ENCODE assay signal across 1 cellular context in the genomic region with DNA sequence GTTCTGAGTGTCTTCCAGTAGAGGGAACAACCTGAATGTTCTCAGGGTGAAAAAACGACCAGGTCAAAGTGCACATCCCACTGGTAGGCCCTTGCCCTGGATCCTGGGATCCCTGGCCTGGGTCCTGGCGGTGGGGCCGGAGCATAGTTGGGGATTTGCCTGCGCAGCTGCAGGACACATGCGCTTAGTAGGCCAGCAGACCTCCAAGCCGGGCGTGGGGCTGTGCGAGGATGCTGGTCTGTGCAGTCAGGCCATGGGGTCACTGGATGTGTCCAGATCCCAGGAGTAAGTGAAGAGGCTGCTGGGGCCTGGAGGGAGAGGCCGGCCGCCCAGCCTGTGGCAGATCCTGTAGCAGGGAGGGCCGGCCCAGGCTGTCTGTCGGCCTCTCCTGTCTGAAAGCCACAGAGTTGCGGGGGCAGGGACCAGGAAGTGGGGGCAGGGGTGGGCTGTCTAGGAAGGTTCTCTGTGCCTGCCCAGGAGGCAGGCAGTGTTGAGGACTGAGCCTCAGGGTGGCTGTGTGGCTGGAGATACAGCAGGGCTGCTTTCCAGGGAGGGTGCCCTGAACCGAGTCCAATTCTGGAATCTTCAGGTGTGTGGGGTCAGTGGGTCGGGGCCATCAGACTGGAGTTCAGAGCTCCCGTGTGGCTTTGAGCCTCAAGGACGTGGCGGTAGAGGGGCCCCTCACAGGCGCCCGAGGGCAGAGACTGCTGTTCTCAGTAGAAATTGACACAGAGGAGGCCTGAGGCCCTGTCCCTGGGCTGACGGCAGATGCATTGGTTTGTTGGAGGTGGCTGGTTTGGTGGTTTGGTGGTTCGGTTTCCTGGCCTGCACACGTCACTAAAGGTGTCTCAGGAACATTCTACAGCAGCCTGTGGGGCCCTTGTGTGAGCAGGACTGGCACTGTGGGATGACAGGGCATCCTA.
TF ChIP-seq lines count a peak whose summit lies in the region.

No MANE protein-coding gene starts in this region.

TF ChIP-seq in HepG2, 621 proteins besides CTCF, POLR2A, EP300 and RAD21:
- 0 out of 2 replicates have a peak, but pooled peaks have one; percentile 12 for TF ChIP-seq HNF4G (IDR thresholded peaks at IDR 0.05; ENCODE audit: borderline replicate concordance, low read depth, low read length)
- no peak for TF ChIP-seq HNF4G (CRISPR knock-in tag; IDR thresholded peaks at IDR 0.05; ENCODE audit: borderline replicate concordance, low read depth)
- peak; percentile 58 for TF ChIP-seq NR2F6 (IDR thresholded peaks at IDR 0.05)
- TF ChIP-seq NR2F6 (CRISPR knock-in tag; IDR thresholded peaks at IDR 0.05), result peak; percentile 13; the same call in 1 of the 2 replicates
- TF ChIP-seq BRF2 (CRISPR knock-in tag; IDR thresholded peaks at IDR 0.05), result no peak
- TF ChIP-seq NR2F2 (IDR thresholded peaks at IDR 0.05; ENCODE audit: borderline replicate concordance, low read depth), result 0 out of 2 replicates have a peak, but pooled peaks have one; percentile 46
- TF ChIP-seq, protein P1, sequence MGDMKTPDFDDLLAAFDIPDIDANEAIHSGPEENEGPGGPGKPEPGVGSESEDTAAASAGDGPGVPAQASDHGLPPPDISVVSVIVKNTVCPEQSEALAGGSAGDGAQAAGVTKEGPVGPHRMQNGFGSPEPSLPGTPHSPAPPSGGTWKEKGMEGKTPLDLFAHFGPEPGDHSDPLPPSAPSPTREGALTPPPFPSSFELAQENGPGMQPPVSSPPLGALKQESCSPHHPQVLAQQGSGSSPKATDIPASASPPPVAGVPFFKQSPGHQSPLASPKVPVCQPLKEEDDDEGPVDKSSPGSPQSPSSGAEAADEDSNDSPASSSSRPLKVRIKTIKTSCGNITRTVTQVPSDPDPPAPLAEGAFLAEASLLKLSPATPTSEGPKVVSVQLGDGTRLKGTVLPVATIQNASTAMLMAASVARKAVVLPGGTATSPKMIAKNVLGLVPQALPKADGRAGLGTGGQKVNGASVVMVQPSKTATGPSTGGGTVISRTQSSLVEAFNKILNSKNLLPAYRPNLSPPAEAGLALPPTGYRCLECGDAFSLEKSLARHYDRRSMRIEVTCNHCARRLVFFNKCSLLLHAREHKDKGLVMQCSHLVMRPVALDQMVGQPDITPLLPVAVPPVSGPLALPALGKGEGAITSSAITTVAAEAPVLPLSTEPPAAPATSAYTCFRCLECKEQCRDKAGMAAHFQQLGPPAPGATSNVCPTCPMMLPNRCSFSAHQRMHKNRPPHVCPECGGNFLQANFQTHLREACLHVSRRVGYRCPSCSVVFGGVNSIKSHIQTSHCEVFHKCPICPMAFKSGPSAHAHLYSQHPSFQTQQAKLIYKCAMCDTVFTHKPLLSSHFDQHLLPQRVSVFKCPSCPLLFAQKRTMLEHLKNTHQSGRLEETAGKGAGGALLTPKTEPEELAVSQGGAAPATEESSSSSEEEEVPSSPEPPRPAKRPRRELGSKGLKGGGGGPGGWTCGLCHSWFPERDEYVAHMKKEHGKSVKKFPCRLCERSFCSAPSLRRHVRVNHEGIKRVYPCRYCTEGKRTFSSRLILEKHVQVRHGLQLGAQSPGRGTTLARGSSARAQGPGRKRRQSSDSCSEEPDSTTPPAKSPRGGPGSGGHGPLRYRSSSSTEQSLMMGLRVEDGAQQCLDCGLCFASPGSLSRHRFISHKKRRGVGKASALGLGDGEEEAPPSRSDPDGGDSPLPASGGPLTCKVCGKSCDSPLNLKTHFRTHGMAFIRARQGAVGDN (CRISPR knock-in tag; IDR thresholded peaks at IDR 0.05), result peak; percentile 78
- TF ChIP-seq ZFY (CRISPR knock-in tag; IDR thresholded peaks at IDR 0.05), result peak; percentile 38; the same call in 1 of the 2 replicates
- peak; percentile 54 for TF ChIP-seq HNF4A (CRISPR knock-in tag; IDR thresholded peaks at IDR 0.05)
- peak; percentile 94 for TF ChIP-seq ZBTB33 (CRISPR knock-in tag; IDR thresholded peaks at IDR 0.05)
- TF ChIP-seq HDAC1 (CRISPR knock-in tag; IDR thresholded peaks at IDR 0.05), result 0 out of 2 replicates have a peak, but pooled peaks have one; percentile 45
- no peak for TF ChIP-seq HOMEZ (CRISPR knock-in tag; IDR thresholded peaks at IDR 0.05; ENCODE audit: low read depth)
- peak; percentile 27; the same call in 1 of the 2 replicates for TF ChIP-seq HBP1 (CRISPR knock-in tag; IDR thresholded peaks at IDR 0.05; ENCODE audit: low read depth)
- 0 out of 2 replicates have a peak, but pooled peaks have one; percentile 2 for TF ChIP-seq ETV5 (CRISPR knock-in tag; IDR thresholded peaks at IDR 0.05; ENCODE audit: borderline replicate concordance)
- TF ChIP-seq RNF2 (conservative IDR thresholded peaks at IDR 0.05; ENCODE audit: low read depth), result no peak
- peak; percentile 92 for TF ChIP-seq ZKSCAN1 (IDR thresholded peaks at IDR 0.05; ENCODE audit: low read length)
- 0 out of 2 replicates have a peak, but pooled peaks have one; percentile 25 for TF ChIP-seq GATAD2A (CRISPR knock-in tag; IDR thresholded peaks at IDR 0.05)
- 0 out of 2 replicates have a peak, but pooled peaks have one; percentile 20 for TF ChIP-seq SPEN (CRISPR knock-in tag; IDR thresholded peaks at IDR 0.05; ENCODE audit: low read depth)
- peak; percentile 55; the same call in 1 of the 2 replicates for TF ChIP-seq HNF1B (CRISPR knock-in tag; IDR thresholded peaks at IDR 0.05)
- TF ChIP-seq PATZ1 (CRISPR knock-in tag; IDR thresholded peaks at IDR 0.05), result peak; percentile 24; the same call in 1 of the 2 replicates
- TF ChIP-seq ZNF770 (CRISPR knock-in tag; IDR thresholded peaks at IDR 0.05), result 0 out of 2 replicates have a peak, but pooled peaks have one; percentile 26
- TF ChIP-seq ZNF501 (CRISPR knock-in tag; IDR thresholded peaks at IDR 0.05), result 0 out of 2 replicates have a peak, but pooled peaks have one; percentile 24
- peak; percentile 30 for TF ChIP-seq RBM22 (optimal IDR thresholded peaks at IDR 0.05; ENCODE audit: low read length)
- TF ChIP-seq BCL6 (CRISPR knock-in tag; IDR thresholded peaks at IDR 0.05), result peak; percentile 69
- 0 out of 2 replicates have a peak, but pooled peaks have one; percentile 35 for TF ChIP-seq ELF1 (CRISPR knock-in tag; IDR thresholded peaks at IDR 0.05)
- TF ChIP-seq ZNF788 (CRISPR knock-in tag; IDR thresholded peaks at IDR 0.05; ENCODE audit: borderline replicate concordance), result no peak
- peak; percentile 59 for TF ChIP-seq RARA (CRISPR knock-in tag; IDR thresholded peaks at IDR 0.05)
- 0 out of 2 replicates have a peak, but pooled peaks have one; percentile 20 for TF ChIP-seq MED1 (CRISPR knock-in tag; IDR thresholded peaks at IDR 0.05)
- no peak for TF ChIP-seq ZNF160 (CRISPR knock-in tag; IDR thresholded peaks at IDR 0.05)
- TF ChIP-seq HOXA3 (CRISPR knock-in tag; IDR thresholded peaks at IDR 0.05), result no peak
- TF ChIP-seq ZFX (CRISPR knock-in tag; IDR thresholded peaks at IDR 0.05; ENCODE audit: low read depth), result peak; percentile 31; the same call in 1 of the 2 replicates
- TF ChIP-seq ZNF569 (CRISPR knock-in tag; IDR thresholded peaks at IDR 0.05; ENCODE audit: borderline replicate concordance), result no peak
- peak in 1 of 2 experiments; percentile 47; a peak in 2 of 4 replicates for TF ChIP-seq NR2F1 (CRISPR knock-in tag; IDR thresholded peaks at IDR 0.05)
- TF ChIP-seq AGO2 (optimal IDR thresholded peaks at IDR 0.05; ENCODE audit: low read depth, low read length), result peak; percentile 68
